In genomic region chr6:75602164-75602896, GRCh38 we compare ENCODE assay signal across 8 cellular contexts. TPM values are rescaled to one million over a fixed set of nuclear protein-coding genes. Genes with fewer than 3 reads are reported as not detected.
DNase-seq lines count a peak whose midpoint lies in the region; ATAC-seq and TF ChIP-seq lines count a peak whose summit lies in the region.

No MANE protein-coding gene starts in this region.

- H3K27me3 Mint-ChIP-seq in naive thymus-derived CD8-positive, alpha-beta T cell: no peaks in the 10 kb centered on the region

- peak overlapping the region; percentile 95 to 100 (median 98) for H3K4me3 Mint-ChIP-seq in naive thymus-derived CD8-positive, alpha-beta T cell

- peaks cover 35 to 81% (median 74%) of the 10 kb centered on the region in 4 donors for H3K4me1 Mint-ChIP-seq in naive thymus-derived CD8-positive, alpha-beta T cell

- peak overlapping the region; percentile 86 for H3K4me3 ChIP-seq in epithelial cell of proximal tubule (ENCODE audit: low read depth, low read length)

- no peaks in the 10 kb centered on the region for H3K36me3 Mint-ChIP-seq in naive thymus-derived CD8-positive, alpha-beta T cell

- no peak for TF ChIP-seq CTCF in epithelial cell of proximal tubule (conservative IDR thresholded peaks at IDR 0.05; ENCODE audit: low read depth, low read length)

- peak; percentile 10 for DNase-seq in 8988T
- DNase-seq in NCI-H226: peak; percentile 18
- DNase-seq in activated CD8-positive, alpha-beta memory T cell treated with anti-CD3 and anti-CD28 coated beads, Interleukin-2, amount 50 U/mL, for 48 hours: peak; percentile 80
- DNase-seq in epithelial cell of proximal tubule (ENCODE audit: low read depth): no peak
- DNase-seq in naive thymus-derived CD8-positive, alpha-beta T cell: peak; percentile 45 to 83 (median 62)
- peak; percentile 65 for DNase-seq in stimulated activated naive CD4-positive, alpha-beta T cell treated with Interleukin-2 at 50 U/mL for 16 hours (lab: John Stamatoyannopoulos, UW)

- ATAC-seq in GM18499 (IDR thresholded peaks at IDR 0.05; ENCODE audit: insufficient read depth, unreplicated experiment) (peak; percentile 16), HG02943 (IDR thresholded peaks at IDR 0.05; ENCODE audit: low read depth, unreplicated experiment) (peak; percentile 45)
- peak; percentile 55 to 61 for ATAC-seq in naive thymus-derived CD8-positive, alpha-beta T cell

- peak overlapping the region; percentile 92 to 100 (median 98) for H3K27ac Mint-ChIP-seq in naive thymus-derived CD8-positive, alpha-beta T cell

- no peaks in the 10 kb centered on the region for H3K9me3 Mint-ChIP-seq in naive thymus-derived CD8-positive, alpha-beta T cell

- POLR2A ChIA-PET in naive thymus-derived CD8-positive, alpha-beta T cell (lab: Charles Lee): interaction anchor here (0.6 to 2.9 kb wide), 16 partner anchors 9 to 1949 kb away, joined by 3 to 27 read pairs (median 5); partner anchors contain the start of genes COX7A2, SLC17A5 and TMEM30A

RNA-seq across cellular contexts. Expression of gene SENP6, which starts 0.7 kb away (rescaled TPM):
- 38.0 and 45.6 TPM in 2 replicates for total RNA-seq in epithelial cell of proximal tubule
- total RNA-seq in naive thymus-derived CD8-positive, alpha-beta T cell: 100 to 1,000 TPM; 131 to 147 TPM
- polyA plus RNA-seq in naive thymus-derived CD8-positive, alpha-beta T cell: 10 to 100 TPM; 48.4 to 67.3 (median 57.7) TPM
